Comparison of ENCODE assay signal across 8 cellular contexts in the genomic region with DNA sequence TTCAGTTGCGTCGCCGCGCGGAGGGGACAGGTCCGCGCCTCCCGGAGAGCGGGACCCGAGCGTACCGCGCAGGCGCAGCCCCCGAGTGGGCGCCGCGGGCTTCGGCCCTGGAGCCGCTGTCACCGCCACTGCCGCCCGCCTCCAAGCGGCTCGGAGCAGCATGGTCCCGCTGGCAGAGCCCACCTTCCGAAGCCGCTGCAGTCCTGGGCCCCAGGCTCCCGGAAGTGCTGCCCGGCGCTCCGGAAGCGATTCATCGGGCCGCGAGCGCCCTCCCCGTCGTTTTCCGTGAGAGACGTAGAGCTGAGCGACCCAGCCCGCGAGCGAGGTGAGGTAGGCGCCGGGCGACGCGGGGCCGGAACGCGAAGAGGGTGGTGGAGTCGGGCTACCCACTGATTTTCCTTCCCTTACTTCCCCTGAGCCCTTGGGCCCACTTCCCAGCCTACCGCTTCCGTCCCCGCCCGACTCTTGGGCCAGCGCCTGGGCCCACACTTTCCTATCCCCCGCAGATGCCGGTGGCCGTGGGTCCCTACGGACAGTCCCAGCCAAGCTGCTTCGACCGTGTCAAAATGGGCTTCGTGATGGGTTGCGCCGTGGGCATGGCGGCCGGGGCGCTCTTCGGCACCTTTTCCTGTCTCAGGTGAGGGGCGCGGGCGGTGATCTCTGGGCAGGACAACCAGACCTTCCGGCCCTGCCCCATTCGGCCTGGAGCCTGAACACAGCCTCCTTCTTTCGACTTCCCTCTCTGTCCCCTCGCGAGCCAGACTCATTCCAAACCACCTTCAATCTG. TPM values are rescaled to one million over a fixed set of nuclear protein-coding genes. Genes with fewer than 3 reads are reported as not detected.
DNase-seq lines count a peak whose midpoint lies in the region; ATAC-seq and TF ChIP-seq lines count a peak whose summit lies in the region.

A gene (minus strand): TSS at position 226 of the 787 bp plus-strand sequence. CDS start 64 bp downstream, at position 162.
A gene (plus strand): TSS at position 279 of the 787 bp plus-strand sequence. CDS start 228 bp downstream, at position 507.

- H3K27me3 Mint-ChIP-seq in CD4-positive, CD25-positive, alpha-beta regulatory T cell, result no peaks in the 10 kb centered on the region
- H3K27me3 Mint-ChIP-seq in effector memory CD8-positive, alpha-beta T cell, result no peaks in the 10 kb centered on the region
- H3K27me3 Mint-ChIP-seq in memory B cell, result no peaks in the 10 kb centered on the region

- H3K9me3 Mint-ChIP-seq in CD4-positive, CD25-positive, alpha-beta regulatory T cell, result peaks cover 0 to 1% (median 0%) of the 10 kb centered on the region in 7 donors
- no peaks in the 10 kb centered on the region for H3K9me3 Mint-ChIP-seq in effector memory CD8-positive, alpha-beta T cell
- H3K9me3 Mint-ChIP-seq in memory B cell, result no peaks in the 10 kb centered on the region

- peaks cover 27% of the 10 kb centered on the region for H3K36me3 Mint-ChIP-seq in CD4-positive, CD25-positive, alpha-beta regulatory T cell
- peaks cover 73% of the 10 kb centered on the region for H3K36me3 Mint-ChIP-seq in effector memory CD8-positive, alpha-beta T cell (ENCODE audit: insufficient read depth)
- H3K36me3 Mint-ChIP-seq in memory B cell, result peaks cover 10% of the 10 kb centered on the region

- no peak for TF ChIP-seq CTCF in HL-60 (IDR thresholded peaks at IDR 0.05; ENCODE audit: insufficient read depth, low read length)

- peak; percentile 91 for ATAC-seq in CD4-positive, CD25-positive, alpha-beta regulatory T cell (ENCODE audit: low read depth in 2 of 2)
- ATAC-seq in GM19397 (IDR thresholded peaks at IDR 0.05; ENCODE audit: unreplicated experiment) (peak; percentile 84), memory B cell (ENCODE audit: low read depth) (peak; percentile 91)
- ATAC-seq in effector memory CD8-positive, alpha-beta T cell (replicated peaks), result peak; percentile 91

- peaks cover 27% of the 10 kb centered on the region for H3K4me1 ChIP-seq in CD4-positive, CD25-positive, alpha-beta regulatory T cell (ENCODE audit: control insufficient read depth, insufficient read depth, low read length, poor library complexity, severe bottlenecking)

- peak within 1 kb of the TSS; percentile 92 for H3K4me3 ChIP-seq in CD4-positive, CD25-positive, alpha-beta regulatory T cell (ENCODE audit: low read depth, low read length)
- H3K4me3 ChIP-seq in HL-60 (replicated peaks; ENCODE audit: insufficient read depth, low read length), result peak within 1 kb of the TSS; percentile 96

- peaks cover 41% of the 10 kb centered on the region for H3K36me3 ChIP-seq in CD4-positive, CD25-positive, alpha-beta regulatory T cell (ENCODE audit: control insufficient read depth, insufficient read depth, low read length)

- H3K4me3 Mint-ChIP-seq in CD4-positive, CD25-positive, alpha-beta regulatory T cell, result peak within 1 kb of the TSS; percentile 90 to 98 (median 94)
- H3K4me3 Mint-ChIP-seq in effector memory CD8-positive, alpha-beta T cell, result peak within 1 kb of the TSS; percentile 96 to 97
- peak within 1 kb of the TSS; percentile 95 for H3K4me3 Mint-ChIP-seq in memory B cell

- peak within 1 kb of the TSS; percentile 90 for H3K27ac ChIP-seq in CD4-positive, CD25-positive, alpha-beta regulatory T cell (ENCODE audit: insufficient read depth, low read length, poor library complexity, severe bottlenecking)
- peak within 1 kb of the TSS; percentile 83 for H3K27ac ChIP-seq in HL-60 (replicated peaks)

- H3K27ac Mint-ChIP-seq in CD4-positive, CD25-positive, alpha-beta regulatory T cell, result peak within 1 kb of the TSS; percentile 89 to 98 (median 94)
- H3K27ac Mint-ChIP-seq in effector memory CD8-positive, alpha-beta T cell, result peak within 1 kb of the TSS; percentile 98 to 99
- H3K27ac Mint-ChIP-seq in memory B cell, result peak within 1 kb of the TSS; percentile 92

- H3K9me3 ChIP-seq in CD4-positive, CD25-positive, alpha-beta regulatory T cell (ENCODE audit: control insufficient read depth in 2 of 2, low read length in 2 of 2), result no peaks in the 10 kb centered on the region

- no peaks in the 10 kb centered on the region for H3K27me3 ChIP-seq in CD4-positive, CD25-positive, alpha-beta regulatory T cell (ENCODE audit: control insufficient read depth, insufficient read depth, low read length)
- no peaks in the 10 kb centered on the region for H3K27me3 ChIP-seq in HL-60 (ENCODE audit: insufficient read depth, poor library complexity, severe bottlenecking)

- peak; percentile 83 to 90 (median 84) for DNase-seq in CD4-positive, CD25-positive, alpha-beta regulatory T cell
- DNase-seq in HL-60 (ENCODE audit: low read depth in 1 of 2, low spot score in 1 of 2) (peak; percentile 76 to 86), NK-92 (lab: John Stamatoyannopoulos, UW; ENCODE audit: unreplicated experiment) (peak; percentile 23), memory B cell (ENCODE audit: low spot score in 2 of 2) (peak; percentile 74 to 79)
- peak; percentile 62 to 71 for DNase-seq in activated CD8-positive, alpha-beta memory T cell treated with anti-CD3 and anti-CD28 coated beads for 4 hours (ENCODE audit: low read depth in 2 of 2)
- peak; percentile 79 to 83 (median 80) for DNase-seq in effector memory CD8-positive, alpha-beta T cell
- DNase-seq in stimulated activated CD8-positive, alpha-beta memory T cell treated with anti-CD3 and anti-CD28 coated beads, Interleukin-12 subunit alpha, Interleukin-12 subunit beta, amount 100 ng/mL, for 24 hours (ENCODE audit: extremely low read depth), result peak; percentile 67

- peaks cover 22 to 58% (median 37%) of the 10 kb centered on the region in 4 donors for H3K4me1 Mint-ChIP-seq in CD4-positive, CD25-positive, alpha-beta regulatory T cell
- H3K4me1 Mint-ChIP-seq in effector memory CD8-positive, alpha-beta T cell (ENCODE audit: low read depth in 2 of 2), result peaks cover 27 to 41% of the 10 kb centered on the region in 2 donors
- peaks cover 18% of the 10 kb centered on the region for H3K4me1 Mint-ChIP-seq in memory B cell

RNA-seq across cellular contexts. Expression of the first gene that starts in this region (rescaled TPM):
- 21.2 TPM for total RNA-seq in CD4-positive, CD25-positive, alpha-beta regulatory T cell
- 10 to 100 TPM; 22.3 to 32.6 (median 25.4) TPM for polyA plus RNA-seq in CD4-positive, CD25-positive, alpha-beta regulatory T cell

RNA-seq across cellular contexts. Expression of the second gene that starts in this region (rescaled TPM):
- 48.8 TPM for total RNA-seq in CD4-positive, CD25-positive, alpha-beta regulatory T cell
- polyA plus RNA-seq in CD4-positive, CD25-positive, alpha-beta regulatory T cell, result 100 to 1,000 TPM; 295 to 378 (median 363) TPM

Comparison
In these comparisons a context has a peak if more than half of its experiments do, and no peak if none do; other contexts are left out.
1. Peak in every context shown above with its lines: DNase-seq, ATAC-seq, H3K4me3 ChIP-seq and H3K27ac ChIP-seq.
2. DNase-seq: peak in every context shown above with its lines; median percentile 84 in CD4-positive, CD25-positive, alpha-beta regulatory T cell; 81 in HL-60; 80 in effector memory CD8-positive, alpha-beta T cell; 76 in memory B cell; 67 in stimulated activated CD8-positive, alpha-beta memory T cell treated with anti-CD3 and anti-CD28 coated beads, Interleukin-12 subunit alpha, Interleukin-12 subunit beta, amount 100 ng/mL, for 24 hours; 66 in activated CD8-positive, alpha-beta memory T cell treated with anti-CD3 and anti-CD28 coated beads for 4 hours; 23 in NK-92.